1 cellular context compared by ENCODE assay signal in genomic region chr14:54229136-54229535, GRCh38.
TF ChIP-seq lines count a peak whose summit lies in the region.

No MANE protein-coding gene starts in this region.

TF ChIP-seq in HepG2, 621 proteins besides CTCF, POLR2A, EP300 and RAD21 (continued from another document):
- TF ChIP-seq HMG20A (CRISPR knock-in tag; IDR thresholded peaks at IDR 0.05; ENCODE audit: borderline replicate concordance), result no peak
